8 cellular contexts compared by ENCODE assay signal in genomic region chr16:53433930-53434435, GRCh38. TPM values are rescaled to one million over a fixed set of nuclear protein-coding genes. Genes with fewer than 3 reads are reported as not detected.
DNase-seq lines count a peak whose midpoint lies in the region; ATAC-seq and TF ChIP-seq lines count a peak whose summit lies in the region.

No MANE protein-coding gene starts in this region.

- H3K36me3 ChIP-seq in PC-9 (ENCODE audit: low read depth) (no peaks in the 10 kb centered on the region), duodenal mucosa (ENCODE audit: control insufficient read depth in 1 of 2, insufficient read depth in 2 of 2, low read length in 2 of 2) (no peaks in the 10 kb centered on the region), mucosa of descending colon (ENCODE audit: low read depth) (no peaks in the 10 kb centered on the region), urinary bladder (ENCODE audit: insufficient read depth) (no peaks in the 10 kb centered on the region)

- H3K4me1 ChIP-seq in PC-9 (replicated peaks; ENCODE audit: insufficient read depth) (peaks cover 40% of the 10 kb centered on the region), duodenal mucosa (ENCODE audit: control insufficient read depth in 1 of 2, insufficient read depth in 2 of 2, low read length in 2 of 2) (peaks cover 10 to 12% of the 10 kb centered on the region in 2 donors), mucosa of descending colon (ENCODE audit: low read depth) (peaks cover 6% of the 10 kb centered on the region), urinary bladder (ENCODE audit: insufficient read depth) (no peaks in the 10 kb centered on the region)

- intact Hi-C loops in PC-9 (cut with micrococcal nuclease; ENCODE audit: unreplicated experiment), result loop anchor here (1.0 to 5.0 kb wide), 3 partner anchors 61 to 382 kb away; partner anchors contain the start of genes AKTIP, CHD9 and CHD9NB
- intact Hi-C loops in mucosa of descending colon (cut with DNase I, micrococcal nuclease), result no loop called here

- POLR2A ChIA-PET in PC-9 (lab: Charles Lee; ENCODE audit: unreplicated experiment), result interaction anchor here (0.7 kb wide), 1 partner anchor 314 kb away, joined by 4 read pairs; no protein-coding TSS in a partner anchor

- H3F3A ChIP-seq in PC-9 (ENCODE audit: insufficient read depth, low read depth), result peaks cover 44% of the 10 kb centered on the region

- no peak for TF ChIP-seq CTCF in PC-9 (conservative IDR thresholded peaks at IDR 0.05)
- TF ChIP-seq CTCF in mucosa of descending colon (IDR thresholded peaks at IDR 0.05), result no peak

- no peaks in the 10 kb centered on the region for H3K9me2 ChIP-seq in PC-9 (ENCODE audit: insufficient read depth)

- H2AFZ ChIP-seq in PC-9, result peak overlapping the region; percentile 92

- peaks cover 38% of the 10 kb centered on the region for H3K79me2 ChIP-seq in PC-9 (ENCODE audit: low read depth)

- peak overlapping the region; percentile 48 for H3K27ac ChIP-seq in PC-9
- no peak overlapping the region for H3K27ac ChIP-seq in duodenal mucosa (ENCODE audit: low read depth, low read length)
- H3K27ac ChIP-seq in urinary bladder (ENCODE audit: low read depth), result peak overlapping the region; percentile 92

- H3K4me2 ChIP-seq in PC-9, result peak overlapping the region; percentile 93

- H3K9me3 ChIP-seq in PC-9 (ENCODE audit: insufficient read depth, low read depth), result no peaks in the 10 kb centered on the region
- H3K9me3 ChIP-seq in duodenal mucosa (ENCODE audit: control insufficient read depth in 1 of 2, low read length in 2 of 2), result no peaks in the 10 kb centered on the region
- H3K9me3 ChIP-seq in mucosa of descending colon, result no peaks in the 10 kb centered on the region

- peak overlapping the region; percentile 58 to 98 for H3K9ac ChIP-seq in duodenal mucosa (ENCODE audit: low read depth in 1 of 2, low read length in 2 of 2)

- H3K27me3 ChIP-seq in PC-9 (ENCODE audit: insufficient read depth, low read depth) (no peaks in the 10 kb centered on the region), duodenal mucosa (ENCODE audit: control insufficient read depth in 1 of 2, insufficient read depth in 2 of 2, low read length in 2 of 2) (no peaks in the 10 kb centered on the region)

- H4K20me1 ChIP-seq in PC-9 (ENCODE audit: insufficient read depth), result peaks cover 12% of the 10 kb centered on the region; the same call in 1 of the 2 replicates

- CTCF ChIA-PET in PC-9 (lab: Charles Lee), result no interaction called here

- 13% methylated on average over 18 of the region's 18 CpGs for WGBS in urinary bladder

- H3K4me3 ChIP-seq in PC-9 (peak overlapping the region; percentile 96), duodenal mucosa (ENCODE audit: low read depth in 1 of 2, low read length in 2 of 2) (peak overlapping the region; percentile 99 to 100), mucosa of descending colon (peak overlapping the region; percentile 100), urinary bladder (ENCODE audit: low read depth, low read length) (peak overlapping the region; percentile 68)

- ATAC-seq in mucosa of descending colon (no peak), HG02763 (IDR thresholded peaks at IDR 0.05; ENCODE audit: unreplicated experiment) (no peak), HG02623 (IDR thresholded peaks at IDR 0.05; ENCODE audit: unreplicated experiment) (no peak)

- BruUV-seq in PC-9 (replicated peaks; lab: Mats Ljungman, UMichigan), result no TSS peak

- DNase-seq in activated T-cell treated with anti-CD3 and anti-CD28 coated beads for 24 hours (ENCODE audit: low read depth) (peak; percentile 78), activated T-cell treated with anti-CD3 and anti-CD28 coated beads for 4 hours (no peak), PC-9 (no peak), mucosa of descending colon (no peak)

RNA-seq across cellular contexts. Expression of gene RBL2, which starts 0.3 kb away (rescaled TPM):
- total RNA-seq in PC-9 (2021) (57.5 and 72.0 TPM in 2 replicates), mucosa of descending colon (10 to 100 TPM; 55.0 to 75.6 (median 75.2) TPM), urinary bladder (175 TPM)
- 67.3 TPM for polyA plus RNA-seq in urinary bladder
